In the genomic region with DNA sequence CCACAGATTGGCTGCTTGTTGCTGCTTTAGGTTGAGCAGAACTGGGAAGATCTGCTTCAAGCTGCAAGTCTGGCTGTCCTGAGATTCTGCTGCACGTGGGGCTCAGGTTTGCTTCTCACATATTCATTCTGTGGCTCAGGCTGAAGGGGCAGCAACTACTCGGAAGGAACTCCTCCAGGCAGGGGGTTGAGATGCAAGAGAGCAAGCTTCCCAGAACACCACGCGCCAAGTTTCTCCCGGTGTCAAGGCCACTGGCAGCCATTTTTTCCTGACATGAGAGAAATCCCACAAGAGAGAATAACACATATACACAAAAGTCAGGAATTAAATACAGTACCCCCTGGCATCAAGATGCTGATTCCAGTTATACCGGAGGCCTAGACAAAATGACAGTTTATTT, we compare ENCODE assay signal across 1 cellular context.
TF ChIP-seq lines count a peak whose summit lies in the region.

No MANE protein-coding gene starts in this region.

TF ChIP-seq in H1, 55 proteins besides CTCF, POLR2A, EP300 and RAD21 (continued from another document):
- TF ChIP-seq, protein P1, sequence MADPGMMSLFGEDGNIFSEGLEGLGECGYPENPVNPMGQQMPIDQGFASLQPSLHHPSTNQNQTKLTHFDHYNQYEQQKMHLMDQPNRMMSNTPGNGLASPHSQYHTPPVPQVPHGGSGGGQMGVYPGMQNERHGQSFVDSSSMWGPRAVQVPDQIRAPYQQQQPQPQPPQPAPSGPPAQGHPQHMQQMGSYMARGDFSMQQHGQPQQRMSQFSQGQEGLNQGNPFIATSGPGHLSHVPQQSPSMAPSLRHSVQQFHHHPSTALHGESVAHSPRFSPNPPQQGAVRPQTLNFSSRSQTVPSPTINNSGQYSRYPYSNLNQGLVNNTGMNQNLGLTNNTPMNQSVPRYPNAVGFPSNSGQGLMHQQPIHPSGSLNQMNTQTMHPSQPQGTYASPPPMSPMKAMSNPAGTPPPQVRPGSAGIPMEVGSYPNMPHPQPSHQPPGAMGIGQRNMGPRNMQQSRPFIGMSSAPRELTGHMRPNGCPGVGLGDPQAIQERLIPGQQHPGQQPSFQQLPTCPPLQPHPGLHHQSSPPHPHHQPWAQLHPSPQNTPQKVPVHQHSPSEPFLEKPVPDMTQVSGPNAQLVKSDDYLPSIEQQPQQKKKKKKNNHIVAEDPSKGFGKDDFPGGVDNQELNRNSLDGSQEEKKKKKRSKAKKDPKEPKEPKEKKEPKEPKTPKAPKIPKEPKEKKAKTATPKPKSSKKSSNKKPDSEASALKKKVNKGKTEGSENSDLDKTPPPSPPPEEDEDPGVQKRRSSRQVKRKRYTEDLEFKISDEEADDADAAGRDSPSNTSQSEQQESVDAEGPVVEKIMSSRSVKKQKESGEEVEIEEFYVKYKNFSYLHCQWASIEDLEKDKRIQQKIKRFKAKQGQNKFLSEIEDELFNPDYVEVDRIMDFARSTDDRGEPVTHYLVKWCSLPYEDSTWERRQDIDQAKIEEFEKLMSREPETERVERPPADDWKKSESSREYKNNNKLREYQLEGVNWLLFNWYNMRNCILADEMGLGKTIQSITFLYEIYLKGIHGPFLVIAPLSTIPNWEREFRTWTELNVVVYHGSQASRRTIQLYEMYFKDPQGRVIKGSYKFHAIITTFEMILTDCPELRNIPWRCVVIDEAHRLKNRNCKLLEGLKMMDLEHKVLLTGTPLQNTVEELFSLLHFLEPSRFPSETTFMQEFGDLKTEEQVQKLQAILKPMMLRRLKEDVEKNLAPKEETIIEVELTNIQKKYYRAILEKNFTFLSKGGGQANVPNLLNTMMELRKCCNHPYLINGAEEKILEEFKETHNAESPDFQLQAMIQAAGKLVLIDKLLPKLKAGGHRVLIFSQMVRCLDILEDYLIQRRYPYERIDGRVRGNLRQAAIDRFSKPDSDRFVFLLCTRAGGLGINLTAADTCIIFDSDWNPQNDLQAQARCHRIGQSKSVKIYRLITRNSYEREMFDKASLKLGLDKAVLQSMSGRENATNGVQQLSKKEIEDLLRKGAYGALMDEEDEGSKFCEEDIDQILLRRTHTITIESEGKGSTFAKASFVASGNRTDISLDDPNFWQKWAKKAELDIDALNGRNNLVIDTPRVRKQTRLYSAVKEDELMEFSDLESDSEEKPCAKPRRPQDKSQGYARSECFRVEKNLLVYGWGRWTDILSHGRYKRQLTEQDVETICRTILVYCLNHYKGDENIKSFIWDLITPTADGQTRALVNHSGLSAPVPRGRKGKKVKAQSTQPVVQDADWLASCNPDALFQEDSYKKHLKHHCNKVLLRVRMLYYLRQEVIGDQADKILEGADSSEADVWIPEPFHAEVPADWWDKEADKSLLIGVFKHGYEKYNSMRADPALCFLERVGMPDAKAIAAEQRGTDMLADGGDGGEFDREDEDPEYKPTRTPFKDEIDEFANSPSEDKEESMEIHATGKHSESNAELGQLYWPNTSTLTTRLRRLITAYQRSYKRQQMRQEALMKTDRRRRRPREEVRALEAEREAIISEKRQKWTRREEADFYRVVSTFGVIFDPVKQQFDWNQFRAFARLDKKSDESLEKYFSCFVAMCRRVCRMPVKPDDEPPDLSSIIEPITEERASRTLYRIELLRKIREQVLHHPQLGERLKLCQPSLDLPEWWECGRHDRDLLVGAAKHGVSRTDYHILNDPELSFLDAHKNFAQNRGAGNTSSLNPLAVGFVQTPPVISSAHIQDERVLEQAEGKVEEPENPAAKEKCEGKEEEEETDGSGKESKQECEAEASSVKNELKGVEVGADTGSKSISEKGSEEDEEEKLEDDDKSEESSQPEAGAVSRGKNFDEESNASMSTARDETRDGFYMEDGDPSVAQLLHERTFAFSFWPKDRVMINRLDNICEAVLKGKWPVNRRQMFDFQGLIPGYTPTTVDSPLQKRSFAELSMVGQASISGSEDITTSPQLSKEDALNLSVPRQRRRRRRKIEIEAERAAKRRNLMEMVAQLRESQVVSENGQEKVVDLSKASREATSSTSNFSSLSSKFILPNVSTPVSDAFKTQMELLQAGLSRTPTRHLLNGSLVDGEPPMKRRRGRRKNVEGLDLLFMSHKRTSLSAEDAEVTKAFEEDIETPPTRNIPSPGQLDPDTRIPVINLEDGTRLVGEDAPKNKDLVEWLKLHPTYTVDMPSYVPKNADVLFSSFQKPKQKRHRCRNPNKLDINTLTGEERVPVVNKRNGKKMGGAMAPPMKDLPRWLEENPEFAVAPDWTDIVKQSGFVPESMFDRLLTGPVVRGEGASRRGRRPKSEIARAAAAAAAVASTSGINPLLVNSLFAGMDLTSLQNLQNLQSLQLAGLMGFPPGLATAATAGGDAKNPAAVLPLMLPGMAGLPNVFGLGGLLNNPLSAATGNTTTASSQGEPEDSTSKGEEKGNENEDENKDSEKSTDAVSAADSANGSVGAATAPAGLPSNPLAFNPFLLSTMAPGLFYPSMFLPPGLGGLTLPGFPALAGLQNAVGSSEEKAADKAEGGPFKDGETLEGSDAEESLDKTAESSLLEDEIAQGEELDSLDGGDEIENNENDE (IDR thresholded peaks at IDR 0.05; ENCODE audit: insufficient replicate concordance, low read length) = no peak
- TF ChIP-seq CHD2 (IDR thresholded peaks at IDR 0.05; ENCODE audit: low read length) (no peak), CREB1 (IDR thresholded peaks at IDR 0.05) (no peak), CTBP2 (IDR thresholded peaks at IDR 0.05; ENCODE audit: borderline replicate concordance, insufficient read depth, insufficient read length, low read length) (no peak), MAFK (IDR thresholded peaks at IDR 0.05; ENCODE audit: low read depth, low read length) (no peak), KDM4A (IDR thresholded peaks at IDR 0.05; ENCODE audit: low read depth, low read length, severe bottlenecking) (no peak), TCF12 (IDR thresholded peaks at IDR 0.05; ENCODE audit: low read depth, low read length) (no peak), HDAC6 (IDR thresholded peaks at IDR 0.05; ENCODE audit: low read depth, low read length) (no peak), TBP (IDR thresholded peaks at IDR 0.05; ENCODE audit: low read depth, low read length) (no peak), SP4 (IDR thresholded peaks at IDR 0.05; ENCODE audit: low read length) (no peak), SIN3A (conservative IDR thresholded peaks at IDR 0.05 in 1 of 2, IDR thresholded peaks at IDR 0.05 in 1 of 2; ENCODE audit: low read depth in 1 of 2, low read length in 2 of 2) (no peak), SUZ12 (IDR thresholded peaks at IDR 0.05; ENCODE audit: low read length) (no peak), BACH1 (IDR thresholded peaks at IDR 0.05; ENCODE audit: low read length) (no peak), ASH2L (IDR thresholded peaks at IDR 0.05; ENCODE audit: low read length) (no peak), CHD1 (IDR thresholded peaks at IDR 0.05; ENCODE audit: low read depth, low read length) (no peak), TEAD4 (IDR thresholded peaks at IDR 0.05; ENCODE audit: low read depth, low read length) (no peak)
- TF ChIP-seq, protein P2, sequence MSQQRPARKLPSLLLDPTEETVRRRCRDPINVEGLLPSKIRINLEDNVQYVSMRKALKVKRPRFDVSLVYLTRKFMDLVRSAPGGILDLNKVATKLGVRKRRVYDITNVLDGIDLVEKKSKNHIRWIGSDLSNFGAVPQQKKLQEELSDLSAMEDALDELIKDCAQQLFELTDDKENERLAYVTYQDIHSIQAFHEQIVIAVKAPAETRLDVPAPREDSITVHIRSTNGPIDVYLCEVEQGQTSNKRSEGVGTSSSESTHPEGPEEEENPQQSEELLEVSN (IDR thresholded peaks at IDR 0.05) = no peak
- TF ChIP-seq, protein P3, sequence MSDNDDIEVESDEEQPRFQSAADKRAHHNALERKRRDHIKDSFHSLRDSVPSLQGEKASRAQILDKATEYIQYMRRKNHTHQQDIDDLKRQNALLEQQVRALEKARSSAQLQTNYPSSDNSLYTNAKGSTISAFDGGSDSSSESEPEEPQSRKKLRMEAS (IDR thresholded peaks at IDR 0.05) = no peak
